11 cellular contexts compared by ENCODE assay signal in genomic region chr22:24601217-24602104, GRCh38. TPM values are rescaled to one million over a fixed set of nuclear protein-coding genes. Genes with fewer than 3 reads are reported as not detected.
A peak's percentile ranks its signal among the peaks of the same experiment; 100 is the strongest.
DNase-seq lines count a peak whose midpoint lies in the region; ATAC-seq and TF ChIP-seq lines count a peak whose summit lies in the region.
"Had no signal": no experiment of that assay in that cellular context is flagged by ENCODE, and none has a peak within 500 bp of the region (broad histone marks: within the 10 kb centered on the region; RNA-seq: fewer than 3 reads in every experiment).

No MANE protein-coding gene starts in this region.

- H3K36me3 ChIP-seq in SK-N-SH (replicated peaks in 1 of 2; ENCODE audit: control insufficient read depth in 1 of 2, insufficient read depth in 2 of 2, low read length in 1 of 2) (no peaks in the 10 kb centered on the region), PC-9 (ENCODE audit: low read depth) (no peaks in the 10 kb centered on the region), testis (ENCODE audit: low read depth, missing control alignments) (no peaks in the 10 kb centered on the region)
- H3K36me3 ChIP-seq: esophagus squamous epithelium had no signal

- POLR2A ChIA-PET in SK-N-SH (lab: Yijun Ruan, JAX) (no interaction called here), PC-9 (lab: Charles Lee; ENCODE audit: unreplicated experiment) (interaction anchor here (0.7 kb wide), 1 partner anchor 724 kb away, joined by 5 read pairs; no protein-coding TSS in a partner anchor)

- H3K9me3 ChIP-seq in SK-N-SH, result no peaks in the 10 kb centered on the region
- no peaks in the 10 kb centered on the region for H3K9me3 ChIP-seq in PC-9 (ENCODE audit: insufficient read depth, low read depth)
- H3K9me3 ChIP-seq in testis, result no peaks in the 10 kb centered on the region
- H3K9me3 ChIP-seq: esophagus squamous epithelium had no signal

- no peak for TF ChIP-seq RAD21 in SK-N-SH (IDR thresholded peaks at IDR 0.05; ENCODE audit: low read length)

- H2AFZ ChIP-seq in SK-N-SH (ENCODE audit: low read depth) (no peak overlapping the region), PC-9 (no peak overlapping the region)
- H2AFZ ChIP-seq: GM23338 had no signal

- H3K4me2 ChIP-seq in SK-N-SH, result no peak overlapping the region
- H3K4me2 ChIP-seq in PC-9, result peak overlapping the region; percentile 47; the same call in 1 of the 2 replicates
- H3K4me2 ChIP-seq: GM23338 had no signal

- H3F3A ChIP-seq in SK-N-SH (replicated peaks; ENCODE audit: insufficient read depth) (no peaks in the 10 kb centered on the region), PC-9 (ENCODE audit: insufficient read depth, low read depth) (no peaks in the 10 kb centered on the region; the same call in 1 of the 2 replicates)

- BruUV-seq in PC-9 (replicated peaks; lab: Mats Ljungman, UMichigan), result no TSS peak

- TF ChIP-seq CTCF in SK-N-SH (IDR thresholded peaks at IDR 0.05) (no peak), PC-9 (conservative IDR thresholded peaks at IDR 0.05) (no peak), testis (IDR thresholded peaks at IDR 0.05) (no peak)

- TF ChIP-seq POLR2A in testis (IDR thresholded peaks at IDR 0.05), result no peak

- H3K4me1 ChIP-seq in SK-N-SH (ENCODE audit: control insufficient read depth in 1 of 2, insufficient read depth in 2 of 2, low read depth in 1 of 2, low read length in 1 of 2) (peaks cover 0 to 19% of the 10 kb centered on the region in 2 experiments; a peak in 1 of 4 replicates), PC-9 (replicated peaks; ENCODE audit: insufficient read depth) (peaks cover 20% of the 10 kb centered on the region), testis (peaks cover 19% of the 10 kb centered on the region)

- H4K20me1 ChIP-seq in SK-N-SH (ENCODE audit: insufficient read depth), result no peaks in the 10 kb centered on the region
- H4K20me1 ChIP-seq in PC-9 (ENCODE audit: insufficient read depth), result no peaks in the 10 kb centered on the region

- CTCF ChIA-PET in SK-N-SH (lab: Yijun Ruan, JAX), result interaction anchor here (1.2 kb wide), 1 partner anchor 14 kb away, joined by 3 read pairs; no protein-coding TSS in a partner anchor
- CTCF ChIA-PET in PC-9 (lab: Charles Lee), result no interaction called here

- no peak for ATAC-seq in SK-N-SH treated with all-trans-retinoic acid at 6 μM for 48 hours
- ATAC-seq in left ventricle myocardium superior, result peak; percentile 91
- ATAC-seq in HG02763 (IDR thresholded peaks at IDR 0.05; ENCODE audit: unreplicated experiment), result no peak
- ATAC-seq: GM23338 had no signal

- DNase-seq in SK-N-SH (peak; percentile 64), PC-9 (peak; percentile 82 to 89), left ventricle myocardium superior (peak; percentile 87), testis (peak; percentile 90), NCI-H526 treated with DMSO at 0.1 percent for 48 hours (lab: John Stamatoyannopoulos, UW) (no peak), NCI-H774 (lab: John Stamatoyannopoulos, UW) (no peak)
- DNase-seq: amniotic stem cell, esophagus squamous epithelium had no signal

- no peak overlapping the region for H3K27ac ChIP-seq in SK-N-SH (ENCODE audit: low read depth in 2 of 2, low read length in 1 of 2)
- no peak overlapping the region for H3K27ac ChIP-seq in PC-9
- H3K27ac ChIP-seq in testis, result peak overlapping the region in 1 of 2 donors; percentile 1
- H3K27ac ChIP-seq: esophagus squamous epithelium had no signal

- intact Hi-C loops in PC-9 (cut with micrococcal nuclease; ENCODE audit: unreplicated experiment) (no loop called here), left ventricle myocardium superior (cut with micrococcal nuclease) (no loop called here), testis (cut with DNase I; ENCODE audit: low total_unique reads) (no loop called here)

- no peak overlapping the region for H3K9ac ChIP-seq in SK-N-SH

- TF ChIP-seq EP300 in SK-N-SH (IDR thresholded peaks at IDR 0.05; ENCODE audit: borderline replicate concordance in 1 of 2, low read depth in 1 of 2, low read length in 1 of 2), result no peak

- H3K27me3 ChIP-seq in SK-N-SH (ENCODE audit: insufficient read depth) (no peaks in the 10 kb centered on the region), PC-9 (ENCODE audit: insufficient read depth, low read depth) (no peaks in the 10 kb centered on the region), testis (no peaks in the 10 kb centered on the region)
- H3K27me3 ChIP-seq: esophagus squamous epithelium had no signal

- WGBS in SK-N-SH (ENCODE audit: low lambda C conversion rate), result 82% methylated on average over 12 of the region's 12 CpGs
- WGBS in testis, 2 donors, result 62 to 83% methylated on average over 4 to 12 of the region's 12 CpGs

- H3K79me2 ChIP-seq in SK-N-SH (ENCODE audit: insufficient read depth), result no peaks in the 10 kb centered on the region
- no peaks in the 10 kb centered on the region for H3K79me2 ChIP-seq in PC-9 (ENCODE audit: low read depth)

- H3K4me3 ChIP-seq in SK-N-SH (ENCODE audit: low read depth in 2 of 2, low read length in 1 of 2) (no peak overlapping the region), PC-9 (no peak overlapping the region), testis (no peak overlapping the region)
- H3K4me3 ChIP-seq: esophagus squamous epithelium, GM23338 had no signal

- no peaks in the 10 kb centered on the region for H3K9me2 ChIP-seq in SK-N-SH
- no peaks in the 10 kb centered on the region for H3K9me2 ChIP-seq in PC-9 (ENCODE audit: insufficient read depth)

TF ChIP-seq in SK-N-SH, 30 proteins besides CTCF, POLR2A, EP300 and RAD21:
- no peak for TF ChIP-seq FOXM1 (IDR thresholded peaks at IDR 0.05; ENCODE audit: low read depth)
- 0 out of 2 replicates have a peak, but pooled peaks have one; percentile 7 for TF ChIP-seq NFIC (IDR thresholded peaks at IDR 0.05; ENCODE audit: borderline replicate concordance)

TF ChIP-seq in SK-N-SH treated with all-trans-retinoic acid at 6 μM for 48 hours, 23 proteins besides CTCF, POLR2A, EP300 and RAD21:
- no peak for TF ChIP-seq BACH2 (CRISPR knock-in tag; IDR thresholded peaks at IDR 0.05; ENCODE audit: borderline replicate concordance)

RNA-seq across cellular contexts. Expression of gene GGT1, which starts 1.5 kb away (rescaled TPM):
- 1.6 and 1.8 TPM in 2 replicates for polyA plus RNA-seq in SK-N-SH (2012; rRNA removed)
- 0.45 and 0.63 TPM in 2 replicates for polyA plus RNA-seq in SK-N-SH (2012; cell fraction: cytosol; rRNA removed)
- 7.0 and 9.8 TPM in 2 replicates for polyA plus RNA-seq in SK-N-SH (2012; cell fraction: nucleus; rRNA removed)
- total RNA-seq in PC-9 (2021), result 7.4 and 10.2 TPM in 2 replicates
- 1.2 TPM for total RNA-seq in left ventricle myocardium superior
- 10 to 100 TPM; 75.3 to 78.2 TPM for total RNA-seq in testis
- polyA plus RNA-seq in testis (ENCODE audit: insufficient read depth, low read depth, low replicate concordance), result 23.1 TPM

RNA-seq across cellular contexts. Expression of gene LRRC75B, which starts 8.6 kb away (rescaled TPM):
- polyA plus RNA-seq in SK-N-SH (2012; rRNA removed) (11.0 and 12.3 TPM in 2 replicates), testis (ENCODE audit: insufficient read depth, low read depth, low replicate concordance) (33.0 TPM)
- polyA plus RNA-seq in SK-N-SH (2012; cell fraction: cytosol; rRNA removed), result 3.1 and 5.2 TPM in 2 replicates
- 65.6 and 88.9 TPM in 2 replicates for polyA plus RNA-seq in SK-N-SH (2012; cell fraction: nucleus; rRNA removed)
- total RNA-seq in PC-9 (2021) (2.2 and 4.5 TPM in 2 replicates), left ventricle myocardium superior (6.9 TPM), testis (100 to 1,000 TPM; 120 to 162 TPM)

RNA-seq across cellular contexts. Expression of gene SNRPD3, which starts 45.7 kb away (rescaled TPM):
- 177 and 212 TPM in 2 replicates for polyA plus RNA-seq in SK-N-SH (2012; rRNA removed)
- 176 and 201 TPM in 2 replicates for polyA plus RNA-seq in SK-N-SH (2012; cell fraction: cytosol; rRNA removed)
- polyA plus RNA-seq in SK-N-SH (2012; cell fraction: nucleus; rRNA removed), result 95.0 and 101 TPM in 2 replicates
- 77.1 and 117 TPM in 2 replicates for total RNA-seq in PC-9 (2021)
- total RNA-seq in left ventricle myocardium superior, result 73.7 TPM
- 100 to 1,000 TPM; 117 to 175 TPM for total RNA-seq in testis
- polyA plus RNA-seq in testis (ENCODE audit: insufficient read depth, low read depth, low replicate concordance), result 75.5 TPM

RNA-seq across cellular contexts. Expression of gene GUCD1, which starts 46.5 kb away (rescaled TPM):
- 71.0 and 80.7 TPM in 2 replicates for polyA plus RNA-seq in SK-N-SH (2012; rRNA removed)
- 41.7 and 56.7 TPM in 2 replicates for polyA plus RNA-seq in SK-N-SH (2012; cell fraction: cytosol; rRNA removed)
- polyA plus RNA-seq in SK-N-SH (2012; cell fraction: nucleus; rRNA removed), result 80.2 and 104 TPM in 2 replicates
- total RNA-seq in PC-9 (2021), result 69.1 and 80.2 TPM in 2 replicates
- total RNA-seq in left ventricle myocardium superior, result 275 TPM
- 100 to 1,000 TPM in 1 of 2 donors, 10 to 100 TPM in 1; 91.7 to 123 TPM for total RNA-seq in testis
- 93.6 TPM for polyA plus RNA-seq in testis (ENCODE audit: insufficient read depth, low read depth, low replicate concordance)

Comparison
In these comparisons a context has a peak if more than half of its experiments do, and no peak if none do; other contexts are left out.
1. DNase-seq: peak in SK-N-SH (single experiment), PC-9 (2 of 2), left ventricle myocardium superior (single experiment) and testis (single experiment); none in NCI-H526 treated with DMSO at 0.1 percent for 48 hours (single experiment) and NCI-H774 (single experiment).
2. RNA of gene LRRC75B, which starts 8.6 kb away (total RNA-seq): 120 to 162 TPM in testis; 6.9 TPM in left ventricle myocardium superior (single experiment) and 2.2 to 4.5 TPM in PC-9; every median in the first group is over 10 times any median in the second.